ENCODE assay signal across 26 cellular contexts in genomic region chr17:8680850-8681174, GRCh38. TPM values are rescaled to one million over a fixed set of nuclear protein-coding genes. Genes with fewer than 3 reads are reported as not detected.
A peak's percentile ranks its signal among the peaks of the same experiment; 100 is the strongest.
DNase-seq lines count a peak whose midpoint lies in the region; ATAC-seq, FAIRE-seq and TF ChIP-seq lines count a peak whose summit lies in the region.
"Had no signal": no experiment of that assay in that cellular context is flagged by ENCODE, and none has a peak within 500 bp of the region (broad histone marks: within the 10 kb centered on the region; RNA-seq: fewer than 3 reads in every experiment).

No MANE protein-coding gene starts in this region.

- ATAC-seq in upper lobe of left lung (ENCODE audit: low FRiP score in 2 of 2) (no peak), HG02763 (IDR thresholded peaks at IDR 0.05; ENCODE audit: unreplicated experiment) (no peak)
- ATAC-seq: esophagus mucosa, PC-3 had no signal

- no peaks in the 10 kb centered on the region for H3K79me2 ChIP-seq in endothelial cell of umbilical vein (ENCODE audit: control insufficient read depth, insufficient read depth, low read length)
- no peaks in the 10 kb centered on the region for H3K79me2 ChIP-seq in osteoblast (ENCODE audit: insufficient read depth, low read length)

- H3K36me3 Mint-ChIP-seq in T-helper 2 cell treated with Interferon-gamma antibody and Interleukin-4, amounts not matched to agents 5 μg/mL and 100 μg/mL, for 36 hours (ENCODE audit: low read depth), result no peaks in the 10 kb centered on the region

- no peak for DNase-seq in SK-N-MC (ENCODE audit: low read depth, low spot score)
- no peak for DNase-seq in endothelial cell of umbilical vein (ENCODE audit: low read depth, low spot score)
- DNase-seq in osteoblast (ENCODE audit: insufficient read length, low spot score, missing footprints), result no peak
- no peak for DNase-seq in upper lobe of left lung
- DNase-seq in SIG-M5 treated with dmso at 0.1 percent for 504 hours (lab: John Stamatoyannopoulos, UW; ENCODE audit: unreplicated experiment), result no peak
- no peak for DNase-seq in T-helper 2 cell treated with Interferon-gamma antibody and Interleukin-4, amounts not matched to agents 5 μg/mL and 100 μg/mL, for 36 hours (ENCODE audit: low spot score)
- DNase-seq: activated CD8-positive, alpha-beta memory T cell treated with anti-CD3 and anti-CD28 coated beads, Interleukin-2, amount 50 U/mL, for 4 hours; activated effector memory CD4-positive, alpha-beta T cell treated with Interleukin-2 at 50 U/mL for 16 hours; central memory CD4-positive, alpha-beta T cell; effector CD4-positive, alpha-beta T cell; H7; head of caudate nucleus; NCI-H1048; NCI-H2029 treated with DMSO at 0.1 percent for 48 hours; NCI-H345; PC-3; SIG-M5; stimulated activated CD8-positive, alpha-beta memory T cell treated with anti-CD3 and anti-CD28 coated beads, Interleukin-4, amount 100 ng/mL, for 48 hours; T-helper 2 cell had no signal

- no peaks in the 10 kb centered on the region for H3K4me1 Mint-ChIP-seq in T-helper 2 cell treated with Interferon-gamma antibody and Interleukin-4, amounts not matched to agents 5 μg/mL and 100 μg/mL, for 36 hours (ENCODE audit: low read depth)
- H3K4me1 Mint-ChIP-seq: B cell had no signal

- H3K27me3 Mint-ChIP-seq in T-helper 2 cell treated with Interferon-gamma antibody and Interleukin-4, amounts not matched to agents 5 μg/mL and 100 μg/mL, for 36 hours (ENCODE audit: low read depth), result no peaks in the 10 kb centered on the region

- H4K20me1 ChIP-seq in endothelial cell of umbilical vein (replicated peaks; ENCODE audit: control insufficient read depth, extremely low read depth, insufficient read depth, low read length) (no peaks in the 10 kb centered on the region), osteoblast (ENCODE audit: insufficient read depth, low read length) (no peaks in the 10 kb centered on the region)

- no peaks in the 10 kb centered on the region for H3K9me1 ChIP-seq in endothelial cell of umbilical vein (replicated peaks; ENCODE audit: control insufficient read depth, extremely low read depth, insufficient read depth, low read length)

- no peak for FAIRE-seq in endothelial cell of umbilical vein (lab: Jason Lieb, UNC)
- FAIRE-seq: HTR-8/SVneo had no signal

- H3K4me3 ChIP-seq in SK-N-MC, result peak overlapping the region; percentile 56
- H3K4me3 ChIP-seq in endothelial cell of umbilical vein (replicated peaks in 1 of 3; ENCODE audit: insufficient read depth in 1 of 3, low read depth in 1 of 3, low read length in 3 of 3), result no peak overlapping the region
- peak overlapping the region; percentile 16 for H3K4me3 ChIP-seq in osteoblast (ENCODE audit: insufficient read depth, low read length)
- H3K4me3 ChIP-seq in upper lobe of left lung, result no peak overlapping the region

- no peak for TF ChIP-seq EP300 in upper lobe of left lung (IDR thresholded peaks at IDR 0.05)

- H3K36me3 ChIP-seq in SK-N-MC (ENCODE audit: insufficient read depth, low read length) (no peaks in the 10 kb centered on the region), endothelial cell of umbilical vein (ENCODE audit: control insufficient read depth in 2 of 2, extremely low read depth in 1 of 2, insufficient read depth in 2 of 2, low read length in 2 of 2) (no peaks in the 10 kb centered on the region), osteoblast (ENCODE audit: insufficient read depth, low read length) (no peaks in the 10 kb centered on the region), upper lobe of left lung (no peaks in the 10 kb centered on the region)
- H3K36me3 ChIP-seq: neutrophil, suprapubic skin had no signal

- BruUV-seq in endothelial cell of umbilical vein (replicated peaks; lab: Mats Ljungman, UMichigan), result no TSS peak

- intact Hi-C loops in endothelial cell of umbilical vein (cut with micrococcal nuclease), result loop anchor here (1.0 kb wide), 1 partner anchor 51 kb away; the partner anchor contains the start of gene MYH10

- peak overlapping the region; percentile 82 for H3K27ac ChIP-seq in SK-N-MC
- H3K27ac ChIP-seq in endothelial cell of umbilical vein (ENCODE audit: insufficient read depth, low read depth, low read length), result peak overlapping the region; percentile 57
- peak overlapping the region; percentile 57 for H3K27ac ChIP-seq in osteoblast (ENCODE audit: low read depth, low read length)
- H3K27ac ChIP-seq in upper lobe of left lung, result peak overlapping the region; percentile 5 to 36 (median 18)
- H3K27ac ChIP-seq: neutrophil, suprapubic skin, VCaP had no signal

- no peaks in the 10 kb centered on the region for H3K9me3 Mint-ChIP-seq in T-helper 2 cell treated with Interferon-gamma antibody and Interleukin-4, amounts not matched to agents 5 μg/mL and 100 μg/mL, for 36 hours

- H3K27ac Mint-ChIP-seq in T-helper 2 cell treated with Interferon-gamma antibody and Interleukin-4, amounts not matched to agents 5 μg/mL and 100 μg/mL, for 36 hours, result no peak overlapping the region
- H3K27ac Mint-ChIP-seq: B cell had no signal

- no peaks in the 10 kb centered on the region for H3K9me3 ChIP-seq in SK-N-MC (ENCODE audit: low read depth, low read length)
- no peaks in the 10 kb centered on the region for H3K9me3 ChIP-seq in endothelial cell of umbilical vein (replicated peaks; ENCODE audit: control insufficient read depth, insufficient read depth, low read length)
- H3K9me3 ChIP-seq in osteoblast (ENCODE audit: low read depth, low read length), result no peaks in the 10 kb centered on the region
- no peaks in the 10 kb centered on the region for H3K9me3 ChIP-seq in upper lobe of left lung
- H3K9me3 ChIP-seq: neutrophil, suprapubic skin had no signal

- H3K27me3 ChIP-seq in endothelial cell of umbilical vein (ENCODE audit: control insufficient read depth in 2 of 2, insufficient read depth in 2 of 2, low read length in 2 of 2) (peaks cover 2 to 4% of the 10 kb centered on the region in 2 experiments), osteoblast (ENCODE audit: insufficient read depth, low read length) (peaks cover under 1% of the 10 kb centered on the region), upper lobe of left lung (no peaks in the 10 kb centered on the region)
- H3K27me3 ChIP-seq: suprapubic skin had no signal

- POLR2A ChIA-PET in endothelial cell of umbilical vein (lab: Charles Lee), result no interaction called here

- no peak for TF ChIP-seq POLR2A in endothelial cell of umbilical vein (IDR thresholded peaks at IDR 0.05; ENCODE audit: low read depth, low read length)
- no peak for TF ChIP-seq POLR2A in upper lobe of left lung (IDR thresholded peaks at IDR 0.05)

- WGBS in upper lobe of left lung, 2 donors, result 59 to 65% methylated on average over 5 of the region's 5 CpGs

- no peak overlapping the region for H3K4me3 Mint-ChIP-seq in T-helper 2 cell treated with Interferon-gamma antibody and Interleukin-4, amounts not matched to agents 5 μg/mL and 100 μg/mL, for 36 hours
- H3K4me3 Mint-ChIP-seq: B cell had no signal

- CTCF ChIA-PET in endothelial cell of umbilical vein (lab: Charles Lee), result interaction anchor here (1.3 to 2.0 kb wide), 2 partner anchors 37 to 65 kb away, joined by 3 to 10 read pairs; no protein-coding TSS in a partner anchor

- H3K4me1 ChIP-seq in endothelial cell of umbilical vein (ENCODE audit: control insufficient read depth, extremely low read depth, insufficient read depth, low read length) (peaks cover 17% of the 10 kb centered on the region), osteoblast (ENCODE audit: insufficient read depth, low read length) (peaks cover 15% of the 10 kb centered on the region), upper lobe of left lung (no peaks in the 10 kb centered on the region)
- H3K4me1 ChIP-seq: suprapubic skin had no signal

- TF ChIP-seq CTCF in endothelial cell of umbilical vein (IDR thresholded peaks at IDR 0.05; ENCODE audit: extremely low read depth in 1 of 2, insufficient read depth in 1 of 2, low read depth in 1 of 2, low read length in 2 of 2), result no peak
- no peak for TF ChIP-seq CTCF in osteoblast (IDR thresholded peaks at IDR 0.05; ENCODE audit: extremely low read depth, low read depth, low read length)
- no peak for TF ChIP-seq CTCF in upper lobe of left lung (IDR thresholded peaks at IDR 0.05)

- no peak overlapping the region for H2AFZ ChIP-seq in endothelial cell of umbilical vein (ENCODE audit: low read depth, low read length)
- H2AFZ ChIP-seq in osteoblast (ENCODE audit: low read length), result no peak overlapping the region

- H3K9ac ChIP-seq in SK-N-MC (ENCODE audit: insufficient read length), result peak overlapping the region; percentile 41
- peak overlapping the region; percentile 2 for H3K9ac ChIP-seq in endothelial cell of umbilical vein (replicated peaks; ENCODE audit: extremely low read depth, insufficient read depth, low read length)

- dilution Hi-C loops in endothelial cell of umbilical vein (cut with MboI; ENCODE audit: extremely low pct_ligation_motif_present, low sequenced_read_pairs), result no loop called here

- H3K4me2 ChIP-seq in endothelial cell of umbilical vein (ENCODE audit: insufficient read depth, low read length) (peak overlapping the region; percentile 28), osteoblast (ENCODE audit: insufficient read depth, low read length) (peak overlapping the region; percentile 79)

TF ChIP-seq in endothelial cell of umbilical vein, 7 proteins besides CTCF, POLR2A, EP300 and RAD21:
- TF ChIP-seq FOS (IDR thresholded peaks at IDR 0.05; ENCODE audit: borderline replicate concordance, insufficient read depth, low read length) (no peak), EZH2 (IDR thresholded peaks at IDR 0.05; ENCODE audit: borderline replicate concordance, low read depth, low read length, severe bottlenecking) (no peak), GATA2 (IDR thresholded peaks at IDR 0.05; ENCODE audit: insufficient read depth, insufficient read length, low read depth, low read length) (no peak), JUN (IDR thresholded peaks at IDR 0.05; ENCODE audit: borderline replicate concordance, insufficient read depth, insufficient read length, low read depth) (no peak), POLR2AphosphoS5 (IDR thresholded peaks at IDR 0.05; ENCODE audit: insufficient read depth, low read depth, low read length) (no peak), MYC (IDR thresholded peaks at IDR 0.05; ENCODE audit: low read depth, low read length) (no peak)
- TF ChIP-seq, protein P1, sequence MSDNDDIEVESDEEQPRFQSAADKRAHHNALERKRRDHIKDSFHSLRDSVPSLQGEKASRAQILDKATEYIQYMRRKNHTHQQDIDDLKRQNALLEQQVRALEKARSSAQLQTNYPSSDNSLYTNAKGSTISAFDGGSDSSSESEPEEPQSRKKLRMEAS (IDR thresholded peaks at IDR 0.05; ENCODE audit: insufficient read depth, insufficient read length), result no peak
TF ChIP-seq in endothelial cell of umbilical vein: peak in this region for 0.

RNA-seq across cellular contexts. Expression of gene MYH10, which starts 50.3 kb away (rescaled TPM):
- 195 and 232 TPM in 2 replicates for total RNA-seq in endothelial cell of umbilical vein
- polyA plus RNA-seq in endothelial cell of umbilical vein, result 60.5 and 73.4 TPM in 2 replicates
- polyA plus RNA-seq in endothelial cell of umbilical vein (2011; cell fraction: cytosol; rRNA removed), result 80.9 and 84.8 TPM in 2 replicates
- 190 and 203 TPM in 2 replicates for polyA plus RNA-seq in endothelial cell of umbilical vein (2011; cell fraction: nucleus; rRNA removed)
- polyA plus RNA-seq in endothelial cell of umbilical vein (2012), result 92.8 and 104 TPM in 2 replicates
- polyA minus RNA-seq in endothelial cell of umbilical vein, result 271 and 291 TPM in 2 replicates
- 9.3 TPM for polyA minus RNA-seq in endothelial cell of umbilical vein (2011; cell fraction: cytosol; rRNA and poly(A)+ RNA removed)
- polyA minus RNA-seq in endothelial cell of umbilical vein (2011; cell fraction: nucleus; rRNA and poly(A)+ RNA removed), result 239 and 303 TPM in 2 replicates
- total RNA-seq in osteoblast, result 40.9 and 41.5 TPM in 2 replicates
- total RNA-seq in upper lobe of left lung, result 100 to 1,000 TPM in 3 of 6 donors, 10 to 100 TPM in 3; 73.3 to 246 (median 99.6) TPM

Comparison
In these comparisons a context has a peak if more than half of its experiments do, and no peak if none do; other contexts are left out.
1. H3K27ac ChIP-seq: peak in every context shown above with its lines; median percentile 82 in SK-N-MC; 57 in endothelial cell of umbilical vein; 57 in osteoblast; 18 in upper lobe of left lung.
2. H3K4me3 ChIP-seq: peak in SK-N-MC (single experiment) and osteoblast (single experiment); none in endothelial cell of umbilical vein (0 of 3) and upper lobe of left lung (0 of 4).